Comparison of ENCODE assay signal across 1 cellular context in the genomic region with DNA sequence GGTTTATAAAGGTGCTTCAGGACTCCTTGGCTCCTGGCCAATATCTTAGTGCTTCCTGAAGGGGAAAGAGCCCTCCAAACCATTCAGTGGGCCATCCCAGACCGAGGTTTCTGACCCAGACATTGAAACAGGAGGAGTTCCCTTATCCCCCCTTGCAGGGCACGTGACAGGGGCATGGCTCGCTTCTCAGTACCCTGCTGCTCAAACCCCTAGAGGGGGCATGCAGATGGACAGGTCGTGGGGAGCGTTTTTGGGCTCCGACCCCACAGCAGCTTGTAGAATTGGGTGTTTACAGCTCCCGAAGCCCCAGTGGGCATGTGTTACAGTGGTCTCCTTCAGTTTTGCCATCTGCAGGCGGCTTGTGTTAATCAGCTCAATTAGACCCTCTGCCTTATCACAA. TPM values are rescaled to one million over a fixed set of nuclear protein-coding genes. Genes with fewer than 3 reads are reported as not detected.
"Had no signal": no experiment of that assay in that cellular context is flagged by ENCODE, and none has a peak within 500 bp of the region (broad histone marks: within the 10 kb centered on the region; RNA-seq: fewer than 3 reads in every experiment).

No MANE protein-coding gene starts in this region.

RNA-seq across cellular contexts. Expression of a gene that starts 39.7 kb away (rescaled TPM):
- total RNA-seq: progenitor cell of endocrine pancreas had no signal
